ENCODE assay signal across 11 cellular contexts in genomic region chr15:78069052-78069414, GRCh38. TPM values are rescaled to one million over a fixed set of nuclear protein-coding genes. Genes with fewer than 3 reads are reported as not detected.
DNase-seq lines count a peak whose midpoint lies in the region; ATAC-seq and TF ChIP-seq lines count a peak whose summit lies in the region.
"Had no signal": no experiment of that assay in that cellular context is flagged by ENCODE, and none has a peak within 500 bp of the region (broad histone marks: within the 10 kb centered on the region; RNA-seq: fewer than 3 reads in every experiment).

No MANE protein-coding gene starts in this region.

- H3K9me3 ChIP-seq in heart right ventricle (no peaks in the 10 kb centered on the region), SJCRH30 (replicated peaks) (no peaks in the 10 kb centered on the region), left lung (no peaks in the 10 kb centered on the region), upper lobe of right lung (no peaks in the 10 kb centered on the region)

- no peak for TF ChIP-seq CTCF in heart right ventricle (IDR thresholded peaks at IDR 0.05)
- TF ChIP-seq CTCF in left lung (IDR thresholded peaks at IDR 0.05), result no peak
- no peak for TF ChIP-seq CTCF in upper lobe of right lung (IDR thresholded peaks at IDR 0.05)

- DNase-seq in heart right ventricle (no peak), Right ventricle myocardium superior (no peak), SJCRH30 (no peak), left lung (peak in 1 of 2 donors; percentile 72), upper lobe of right lung (peak; percentile 59), 8988T (no peak), NCI-H1930 (lab: John Stamatoyannopoulos, UW) (no peak)
- DNase-seq: DMS 273 treated with DMSO at 0.1 percent for 48 hours had no signal

- ATAC-seq in heart right ventricle, result peak in 3 of 8 donors; percentile 8 to 19 (median 11)
- ATAC-seq in Right ventricle myocardium superior (ENCODE audit: poor library complexity), result no peak
- ATAC-seq in left lung, result no peak
- ATAC-seq in upper lobe of right lung, result no peak
- ATAC-seq in GM21717 (IDR thresholded peaks at IDR 0.05; ENCODE audit: unreplicated experiment), result no peak

- peak overlapping the region in 1 of 10 donors; percentile 21 for H3K4me3 ChIP-seq in heart right ventricle
- H3K4me3 ChIP-seq in SJCRH30, result no peak overlapping the region
- H3K4me3 ChIP-seq in left lung, result peak overlapping the region in 1 of 2 donors; percentile 3
- peak overlapping the region; percentile 0 for H3K4me3 ChIP-seq in upper lobe of right lung
- H3K4me3 ChIP-seq: cardiac muscle cell had no signal

- H3K27ac ChIP-seq in heart right ventricle, result peak overlapping the region in 9 of 10 donors; percentile 1 to 96 (median 59)
- peak overlapping the region; percentile 18 for H3K27ac ChIP-seq in SJCRH30
- peak overlapping the region; percentile 74 to 84 for H3K27ac ChIP-seq in left lung
- peak overlapping the region; percentile 80 for H3K27ac ChIP-seq in upper lobe of right lung
- H3K27ac ChIP-seq: cardiac muscle cell had no signal

- intact Hi-C loops in heart right ventricle (cut with DNase I), result no loop called here
- intact Hi-C loops in Right ventricle myocardium superior (cut with DNase I), result no loop called here
- intact Hi-C loops in left lung (cut with DNase I), result no loop called here
- intact Hi-C loops in upper lobe of right lung (cut with DNase I), result no loop called here

- H3K4me1 ChIP-seq in heart right ventricle (peaks cover 25 to 100% (median 95%) of the 10 kb centered on the region in 9 donors), SJCRH30 (peaks cover 83% of the 10 kb centered on the region), left lung (peaks cover 75 to 98% of the 10 kb centered on the region in 2 donors), upper lobe of right lung (peaks cover 95% of the 10 kb centered on the region)

- WGBS in heart right ventricle, 2 donors, result 59 to 66% methylated on average over 7 of the region's 7 CpGs

- H3K27me3 ChIP-seq in heart right ventricle (no peaks in the 10 kb centered on the region), SJCRH30 (no peaks in the 10 kb centered on the region), left lung (no peaks in the 10 kb centered on the region), upper lobe of right lung (no peaks in the 10 kb centered on the region)
- H3K27me3 ChIP-seq: cardiac muscle cell had no signal

- H3K36me3 ChIP-seq in heart right ventricle (no peaks in the 10 kb centered on the region), SJCRH30 (0 out of 2 replicates have a peak, but pooled peaks cover 2% of the 10 kb centered on the region), left lung (no peaks in the 10 kb centered on the region), upper lobe of right lung (no peaks in the 10 kb centered on the region)
- H3K36me3 ChIP-seq: cardiac muscle cell had no signal

RNA-seq across cellular contexts. Expression of gene TBC1D2B, which starts 8.5 kb away (rescaled TPM):
- 10 to 100 TPM in 5 of 10 donors, 1 to 10 TPM in 5; 6.3 to 20.8 (median 10.0) TPM for total RNA-seq in heart right ventricle
- polyA plus RNA-seq in heart right ventricle, result 1 to 10 TPM; 4.7 to 7.6 TPM
- 9.8 TPM for total RNA-seq in Right ventricle myocardium superior
- total RNA-seq in SJCRH30 (2014; rRNA removed; shearing (Covaris generic)), result 50.7 and 58.2 TPM in 2 replicates
- 10 to 100 TPM; 56.2 to 64.9 TPM for total RNA-seq in left lung
- total RNA-seq in upper lobe of right lung, result 88.7 TPM

RNA-seq across cellular contexts. Expression of gene SH2D7, which starts 23.3 kb away (rescaled TPM):
- total RNA-seq in heart right ventricle (not detected), Right ventricle myocardium superior (not detected), left lung (not detected), upper lobe of right lung (not detected)
- not detected for polyA plus RNA-seq in heart right ventricle
- total RNA-seq in SJCRH30 (2014; rRNA removed; shearing (Covaris generic)), result 0.08 and 0.36 TPM in 2 replicates
- total RNA-seq: cardiac muscle cell had no signal
- polyA plus RNA-seq: neural cell had no signal

Comparison
In these comparisons a context has a peak if more than half of its experiments do, and no peak if none do; other contexts are left out.
1. H3K27ac ChIP-seq: peak in every context shown above with its lines; median percentile 80 in upper lobe of right lung; 79 in left lung; 59 in heart right ventricle; 18 in SJCRH30.